ENCODE assay signal across 22 cellular contexts in the genomic region with DNA sequence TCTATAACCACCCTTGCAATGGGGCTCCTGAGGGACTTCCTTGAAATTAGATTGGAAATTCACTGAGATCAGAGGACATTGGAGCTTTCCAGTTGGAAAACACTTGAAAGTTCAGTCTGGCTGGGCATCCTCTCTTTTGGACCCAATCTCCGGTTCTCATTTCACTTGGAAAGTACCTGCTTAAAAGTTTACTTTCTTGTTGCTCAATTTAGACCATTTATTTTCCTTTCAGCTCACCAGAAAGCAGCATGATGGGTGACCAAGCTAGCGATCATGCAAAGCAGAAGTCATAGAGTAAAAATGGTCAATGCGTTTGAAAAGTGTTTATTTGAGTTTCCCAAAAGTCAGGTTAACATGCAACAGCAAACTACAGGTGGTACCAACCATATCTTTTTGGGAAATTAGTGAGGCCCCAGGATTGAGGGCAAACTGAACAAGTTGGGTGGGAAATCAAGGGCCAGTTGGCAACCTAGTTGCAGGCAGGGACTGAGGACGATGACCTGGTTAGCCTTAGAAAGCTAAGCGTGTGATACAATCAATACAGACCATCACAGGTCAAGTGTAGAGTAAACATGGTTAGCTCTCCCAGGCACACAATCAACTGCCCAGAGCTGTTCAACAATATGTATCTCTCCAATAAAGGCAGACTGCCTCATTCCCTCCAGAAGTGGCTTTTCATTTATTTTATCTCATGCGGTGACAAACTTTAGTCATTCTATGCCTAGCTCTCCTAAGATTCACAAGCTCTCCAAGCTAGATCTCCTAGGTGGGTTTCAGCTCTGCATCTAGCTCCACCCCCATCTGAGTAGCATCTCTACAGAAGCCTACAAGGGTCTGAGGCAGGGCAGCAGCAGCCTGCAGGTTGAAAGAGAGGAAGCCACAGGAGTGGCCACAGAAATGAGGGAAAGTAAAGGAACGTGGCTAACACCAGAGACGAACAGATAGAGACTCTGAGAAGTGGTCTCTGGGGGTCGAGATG.
DNase-seq lines count a peak whose midpoint lies in the region; ATAC-seq and TF ChIP-seq lines count a peak whose summit lies in the region.
"Had no signal": no experiment of that assay in that cellular context is flagged by ENCODE, and none has a peak within 500 bp of the region (broad histone marks: within the 10 kb centered on the region; RNA-seq: fewer than 3 reads in every experiment).

No MANE protein-coding gene starts in this region.

- WGBS in GM23248 (ENCODE audit: low coverage in 1 of 2, low lambda C conversion rate in 2 of 2, missing lambda C conversion rate in 2 of 2), 2 experiments: 88 to 90% methylated on average over 9 of the region's 9 CpGs

- H3K9me3 Mint-ChIP-seq in activated naive CD8-positive, alpha-beta T cell treated with anti-CD3 and anti-CD28 coated beads, Interleukin-2, amount 50 U/mL, for 24 hours: no peaks in the 10 kb centered on the region
- peaks cover 0 to 8% (median 0%) of the 10 kb centered on the region in 7 donors for H3K9me3 Mint-ChIP-seq in naive B cell
- H3K9me3 Mint-ChIP-seq in activated T-cell treated with anti-CD3 and anti-CD28 coated beads, Interleukin-2, amount 50 U/mL, for 4 hours: no peaks in the 10 kb centered on the region
- H3K9me3 Mint-ChIP-seq: activated T-helper 2 cell treated with anti-CD3 and anti-CD28 coated beads, Interferon-gamma antibody, Interleukin-2, Interleukin-4, amounts not matched to agents 10 μg/mL and 5 μg/mL and 100 μg/mL, durations not matched to agents 14 hours and 24 hours and 36 hours; T-cell had no signal

- H3K9ac ChIP-seq in GM23248: no peak overlapping the region

- H3K79me2 ChIP-seq in GM23248 (ENCODE audit: insufficient read depth): no peaks in the 10 kb centered on the region

- H3K4me3 ChIP-seq in GM12875 (ENCODE audit: low read depth, low read length) (peak overlapping the region; percentile 1), GM23248 (no peak overlapping the region)
- H3K4me3 ChIP-seq: Peyer's patch, thoracic aorta had no signal

- peaks cover 4% of the 10 kb centered on the region for H3K27me3 Mint-ChIP-seq in activated naive CD8-positive, alpha-beta T cell treated with anti-CD3 and anti-CD28 coated beads, Interleukin-2, amount 50 U/mL, for 24 hours
- H3K27me3 Mint-ChIP-seq in naive B cell: no peaks in the 10 kb centered on the region
- H3K27me3 Mint-ChIP-seq in activated T-cell treated with anti-CD3 and anti-CD28 coated beads, Interleukin-2, amount 50 U/mL, for 4 hours (ENCODE audit: low read depth): no peaks in the 10 kb centered on the region
- H3K27me3 Mint-ChIP-seq: T-cell had no signal

- no peaks in the 10 kb centered on the region for H3K36me3 ChIP-seq in GM23248 (ENCODE audit: low read depth)
- H3K36me3 ChIP-seq: Peyer's patch, thoracic aorta had no signal

- no peaks in the 10 kb centered on the region for H3K9me2 ChIP-seq in GM23248 (ENCODE audit: insufficient read depth)

- peaks cover 95% of the 10 kb centered on the region for H3K4me1 Mint-ChIP-seq in activated naive CD8-positive, alpha-beta T cell treated with anti-CD3 and anti-CD28 coated beads, Interleukin-2, amount 50 U/mL, for 24 hours
- H3K4me1 Mint-ChIP-seq in naive B cell: peaks cover 69 to 98% (median 82%) of the 10 kb centered on the region in 3 donors
- peaks cover 74% of the 10 kb centered on the region for H3K4me1 Mint-ChIP-seq in activated T-cell treated with anti-CD3 and anti-CD28 coated beads, Interleukin-2, amount 50 U/mL, for 4 hours (ENCODE audit: low read depth)

- H3K9me3 ChIP-seq in GM23248 (ENCODE audit: low read depth): no peaks in the 10 kb centered on the region
- H3K9me3 ChIP-seq: Peyer's patch, thoracic aorta had no signal

- in situ Hi-C loops in GM23248 (cut with MboI): no loop called here

- H4K20me1 ChIP-seq in GM23248 (ENCODE audit: insufficient read depth): no peaks in the 10 kb centered on the region

- H3K4me2 ChIP-seq in GM23248 (ENCODE audit: unreplicated experiment): peak overlapping the region; percentile 72

- H3F3A ChIP-seq in GM23248 (ENCODE audit: insufficient read depth): peaks cover 61% of the 10 kb centered on the region

- no peak for DNase-seq in GM23248
- DNase-seq in activated naive CD8-positive, alpha-beta T cell treated with anti-CD3 and anti-CD28 coated beads, Interleukin-2, amount 50 U/mL, for 24 hours: no peak
- DNase-seq in naive B cell: peak; percentile 33
- DNase-seq in activated T-cell treated with anti-CD3 and anti-CD28 coated beads, Interleukin-2, amount 50 U/mL, for 4 hours: no peak
- no peak for DNase-seq in activated T-cell treated with anti-CD3 and anti-CD28 coated beads, Interleukin-2, amount 50 U/mL, for 48 hours
- no peak for DNase-seq in middle frontal gyrus (ENCODE audit: extremely low spot score, low spot score)
- DNase-seq: amygdala; cerebellar nuclear complex; DMS 273 treated with DMSO at 0.1 percent for 48 hours; foreskin keratinocyte; Karpas-422; NCI-H1694 treated with DMSO at 0.1 percent for 48 hours; NCI-H524; occipital lobe; Peyer's patch; stimulated activated CD4-positive, alpha-beta T cell treated with anti-CD3 and anti-CD28 coated beads, Interleukin-4, amount 100 ng/mL, for 4 hours; T-cell had no signal

- no peak for TF ChIP-seq CTCF in GM12875 (IDR thresholded peaks at IDR 0.05; ENCODE audit: borderline replicate concordance, insufficient read depth, low read depth, low read length)

- H3K27ac ChIP-seq in GM23248: peak overlapping the region; percentile 67
- H3K27ac ChIP-seq: foreskin keratinocyte, HL-60, thoracic aorta had no signal

- no peak overlapping the region for H3K4me3 Mint-ChIP-seq in activated naive CD8-positive, alpha-beta T cell treated with anti-CD3 and anti-CD28 coated beads, Interleukin-2, amount 50 U/mL, for 24 hours
- H3K4me3 Mint-ChIP-seq in naive B cell: peak overlapping the region; percentile 53 to 87 (median 73)
- no peak overlapping the region for H3K4me3 Mint-ChIP-seq in activated T-cell treated with anti-CD3 and anti-CD28 coated beads, Interleukin-2, amount 50 U/mL, for 4 hours
- H3K4me3 Mint-ChIP-seq: T-cell had no signal

- peak overlapping the region; percentile 63 for H3K27ac Mint-ChIP-seq in activated naive CD8-positive, alpha-beta T cell treated with anti-CD3 and anti-CD28 coated beads, Interleukin-2, amount 50 U/mL, for 24 hours
- peak overlapping the region in 4 of 6 donors; percentile 74 to 92 (median 88) for H3K27ac Mint-ChIP-seq in naive B cell
- H3K27ac Mint-ChIP-seq: activated T-helper 2 cell treated with anti-CD3 and anti-CD28 coated beads, Interferon-gamma antibody, Interleukin-2, Interleukin-4, amounts not matched to agents 10 μg/mL and 5 μg/mL and 100 μg/mL, durations not matched to agents 14 hours and 24 hours and 36 hours; T-cell had no signal

- peaks cover 66% of the 10 kb centered on the region for H3K4me1 ChIP-seq in GM23248 (ENCODE audit: insufficient read depth)

- H3K36me3 Mint-ChIP-seq in activated naive CD8-positive, alpha-beta T cell treated with anti-CD3 and anti-CD28 coated beads, Interleukin-2, amount 50 U/mL, for 24 hours (ENCODE audit: low read depth): peaks cover 2% of the 10 kb centered on the region
- H3K36me3 Mint-ChIP-seq in naive B cell: no peaks in the 10 kb centered on the region
- peaks cover 2% of the 10 kb centered on the region for H3K36me3 Mint-ChIP-seq in activated T-cell treated with anti-CD3 and anti-CD28 coated beads, Interleukin-2, amount 50 U/mL, for 4 hours (ENCODE audit: insufficient read depth)

- no peak overlapping the region for H2AFZ ChIP-seq in GM23248

- ATAC-seq in activated naive CD8-positive, alpha-beta T cell treated with anti-CD3 and anti-CD28 coated beads, Interleukin-2, amount 50 U/mL, for 24 hours: no peak
- no peak for ATAC-seq in naive B cell (ENCODE audit: low read depth in 2 of 2)
- no peak for ATAC-seq in activated T-cell treated with anti-CD3 and anti-CD28 coated beads, Interleukin-2, amount 50 U/mL, for 4 hours
- ATAC-seq: foreskin keratinocyte, sciatic nerve, T-cell had no signal

- no peaks in the 10 kb centered on the region for H3K27me3 ChIP-seq in GM23248 (replicated peaks; ENCODE audit: insufficient read depth)
- H3K27me3 ChIP-seq: foreskin keratinocyte, Peyer's patch had no signal

Comparison
In these comparisons a context has a peak if more than half of its experiments do, and no peak if none do; other contexts are left out.
1. H3K4me3 Mint-ChIP-seq: peak in naive B cell (8 of 8); none in activated naive CD8-positive, alpha-beta T cell treated with anti-CD3 and anti-CD28 coated beads, Interleukin-2, amount 50 U/mL, for 24 hours (single experiment) and activated T-cell treated with anti-CD3 and anti-CD28 coated beads, Interleukin-2, amount 50 U/mL, for 4 hours (single experiment).